17 cellular contexts compared by ENCODE assay signal in genomic region chr13:31835932-31836331, GRCh38.
DNase-seq lines count a peak whose midpoint lies in the region; ATAC-seq, FAIRE-seq and TF ChIP-seq lines count a peak whose summit lies in the region.
"Had no signal": no experiment of that assay in that cellular context is flagged by ENCODE, and none has a peak within 500 bp of the region (broad histone marks: within the 10 kb centered on the region; RNA-seq: fewer than 3 reads in every experiment).

No MANE protein-coding gene starts in this region.

- no peak overlapping the region for H3K4me3 ChIP-seq in breast epithelium
- H3K4me3 ChIP-seq: body of pancreas, vagina had no signal

- no peaks in the 10 kb centered on the region for H3K9me3 ChIP-seq in breast epithelium
- H3K9me3 ChIP-seq: body of pancreas, vagina had no signal

- H3K27ac Mint-ChIP-seq in MCF 10A (ENCODE audit: low read depth, unreplicated experiment): peak overlapping the region; percentile 59
- no peak overlapping the region for H3K27ac Mint-ChIP-seq in activated T-helper 17 cell treated with anti-CD3 and anti-CD28 coated beads, Interleukin-2, amount 50 U/mL, for 72 hours
- H3K27ac Mint-ChIP-seq: activated CD4-positive, alpha-beta T cell treated with anti-CD3 and anti-CD28 coated beads, Interleukin-2, amount 10 ng/mL, durations not matched to agents 24 days and 14 days; activated T-helper 1 cell treated with anti-CD3 and anti-CD28 coated beads, Interleukin-12 subunit alpha, Interleukin-12 subunit beta, Interleukin-2, Interleukin-4 antibody, amounts not matched to agents 30 ng/mL and 10 ng/mL and 1 ng/mL, durations not matched to agents 14 hours and 24 hours and 36 hours; stimulated activated naive B cell treated with anti-CD40 and anti-IgM and Interleukin-4, amounts not matched to agents 10 μg/mL and 1 μg/mL and 100 μg/mL, for 72 hours; T-helper 17 cell had no signal

- no peak for ATAC-seq in activated T-helper 17 cell treated with anti-CD3 and anti-CD28 coated beads, Interleukin-2, amount 50 U/mL, for 72 hours (replicated peaks)
- ATAC-seq: body of pancreas; stimulated activated naive B cell treated with anti-CD40 and anti-IgM and Interleukin-4, amounts not matched to agents 10 μg/mL and 1 μg/mL and 100 μg/mL, for 72 hours; T-helper 17 cell had no signal

- no peaks in the 10 kb centered on the region for H3K27me3 ChIP-seq in breast epithelium
- H3K27me3 ChIP-seq: body of pancreas, vagina had no signal

- H3K27ac ChIP-seq in breast epithelium: no peak overlapping the region
- H3K27ac ChIP-seq: body of pancreas, vagina had no signal

- H3K36me3 ChIP-seq in breast epithelium: no peaks in the 10 kb centered on the region
- H3K36me3 ChIP-seq: vagina had no signal

- TF ChIP-seq POLR2A in breast epithelium (IDR thresholded peaks at IDR 0.05): no peak

- DNase-seq in MCF 10A (ENCODE audit: unreplicated experiment) (peak; percentile 78), breast epithelium (ENCODE audit: low spot score in 2 of 2) (no peak), RPMI7951 (ENCODE audit: low read depth) (peak; percentile 60), fibroblast of peridontal ligament (ENCODE audit: extremely low read depth) (peak; percentile 51), urothelium cell line (ENCODE audit: low spot score) (peak; percentile 6), GM19240 (ENCODE audit: insufficient read length, low spot score) (no peak), OCI-M1 (lab: John Stamatoyannopoulos, UW) (no peak)
- DNase-seq: activated CD4-positive, alpha-beta T cell treated with anti-CD3 and anti-CD28 coated beads, Interleukin-2, amount 10 ng/mL, durations not matched to agents 24 days and 14 days; body of pancreas; KG1; stimulated activated CD4-positive, alpha-beta T cell treated with anti-CD3 and anti-CD28 coated beads, Interleukin-4, amount 100 ng/mL, for 24 hours; stimulated activated naive B cell treated with anti-CD40 and anti-IgM and Interleukin-4, amounts not matched to agents 10 μg/mL and 1 μg/mL and 100 μg/mL, for 72 hours; T-helper 17 cell had no signal

- FAIRE-seq in urothelium cell line (lab: Jason Lieb, UNC): no peak
- FAIRE-seq: GM18507 had no signal

- H3K4me1 ChIP-seq in breast epithelium: no peaks in the 10 kb centered on the region
- H3K4me1 ChIP-seq: body of pancreas, vagina had no signal

- BruUV-seq in MCF 10A (replicated peaks; lab: Mats Ljungman, UMichigan): no TSS peak

- CTCF ChIA-PET in MCF 10A (lab: Yijun Ruan, JAX): interaction anchor here (1.0 kb wide), 1 partner anchor 600 kb away, joined by 3 read pairs; no protein-coding TSS in a partner anchor

- no peaks in the 10 kb centered on the region for H3K9me3 Mint-ChIP-seq in MCF 10A (ENCODE audit: unreplicated experiment)
- no peaks in the 10 kb centered on the region for H3K9me3 Mint-ChIP-seq in activated T-helper 17 cell treated with anti-CD3 and anti-CD28 coated beads, Interleukin-2, amount 50 U/mL, for 72 hours
- H3K9me3 Mint-ChIP-seq: activated CD4-positive, alpha-beta T cell treated with anti-CD3 and anti-CD28 coated beads, Interleukin-2, amount 10 ng/mL, durations not matched to agents 24 days and 14 days; activated T-helper 1 cell treated with anti-CD3 and anti-CD28 coated beads, Interleukin-12 subunit alpha, Interleukin-12 subunit beta, Interleukin-2, Interleukin-4 antibody, amounts not matched to agents 30 ng/mL and 10 ng/mL and 1 ng/mL, durations not matched to agents 14 hours and 24 hours and 36 hours; stimulated activated naive B cell treated with anti-CD40 and anti-IgM and Interleukin-4, amounts not matched to agents 10 μg/mL and 1 μg/mL and 100 μg/mL, for 72 hours had no signal

- peaks cover 6% of the 10 kb centered on the region for H3K4me1 Mint-ChIP-seq in MCF 10A (ENCODE audit: insufficient read depth, unreplicated experiment)
- no peaks in the 10 kb centered on the region for H3K4me1 Mint-ChIP-seq in activated T-helper 17 cell treated with anti-CD3 and anti-CD28 coated beads, Interleukin-2, amount 50 U/mL, for 72 hours
- H3K4me1 Mint-ChIP-seq: activated CD4-positive, alpha-beta T cell treated with anti-CD3 and anti-CD28 coated beads, Interleukin-2, amount 10 ng/mL, durations not matched to agents 24 days and 14 days; stimulated activated naive B cell treated with anti-CD40 and anti-IgM and Interleukin-4, amounts not matched to agents 10 μg/mL and 1 μg/mL and 100 μg/mL, for 72 hours had no signal

- peaks cover 24% of the 10 kb centered on the region for H3K27me3 Mint-ChIP-seq in MCF 10A (ENCODE audit: insufficient read depth, unreplicated experiment)
- no peaks in the 10 kb centered on the region for H3K27me3 Mint-ChIP-seq in activated T-helper 17 cell treated with anti-CD3 and anti-CD28 coated beads, Interleukin-2, amount 50 U/mL, for 72 hours

- intact Hi-C loops in MCF 10A (cut with micrococcal nuclease) (no loop called here), breast epithelium (cut with DNase I; ENCODE audit: low total_unique reads) (no loop called here)

- TF ChIP-seq CTCF in MCF 10A (IDR thresholded peaks at IDR 0.05; ENCODE audit: unreplicated experiment) (no peak), breast epithelium (IDR thresholded peaks at IDR 0.05) (no peak)

- H3K4me3 Mint-ChIP-seq in MCF 10A (ENCODE audit: unreplicated experiment): no peak overlapping the region
- H3K4me3 Mint-ChIP-seq in activated T-helper 17 cell treated with anti-CD3 and anti-CD28 coated beads, Interleukin-2, amount 50 U/mL, for 72 hours: no peak overlapping the region
- H3K4me3 Mint-ChIP-seq: activated CD4-positive, alpha-beta T cell treated with anti-CD3 and anti-CD28 coated beads, Interleukin-2, amount 10 ng/mL, durations not matched to agents 24 days and 14 days; activated T-helper 1 cell treated with anti-CD3 and anti-CD28 coated beads, Interleukin-12 subunit alpha, Interleukin-12 subunit beta, Interleukin-2, Interleukin-4 antibody, amounts not matched to agents 30 ng/mL and 10 ng/mL and 1 ng/mL, durations not matched to agents 14 hours and 24 hours and 36 hours; stimulated activated naive B cell treated with anti-CD40 and anti-IgM and Interleukin-4, amounts not matched to agents 10 μg/mL and 1 μg/mL and 100 μg/mL, for 72 hours; T-helper 17 cell had no signal

- POLR2A ChIA-PET in MCF 10A (lab: Yijun Ruan, JAX): interaction anchor here (1.0 kb wide), 1 partner anchor 10 kb away, joined by 6 read pairs; no protein-coding TSS in a partner anchor

- no peaks in the 10 kb centered on the region for H3K36me3 Mint-ChIP-seq in MCF 10A (ENCODE audit: insufficient read depth, unreplicated experiment)
- H3K36me3 Mint-ChIP-seq in activated T-helper 17 cell treated with anti-CD3 and anti-CD28 coated beads, Interleukin-2, amount 50 U/mL, for 72 hours (ENCODE audit: low read depth): no peaks in the 10 kb centered on the region
- H3K36me3 Mint-ChIP-seq: stimulated activated naive B cell treated with anti-CD40 and anti-IgM and Interleukin-4, amounts not matched to agents 10 μg/mL and 1 μg/mL and 100 μg/mL, for 72 hours had no signal

Comparison
In these comparisons a context has a peak if more than half of its experiments do, and no peak if none do; other contexts are left out.
1. DNase-seq: peak in MCF 10A (single experiment), RPMI7951 (single experiment), fibroblast of peridontal ligament (single experiment) and urothelium cell line (single experiment); none in breast epithelium (0 of 2), GM19240 (single experiment) and OCI-M1 (single experiment).